1 cellular context compared by ENCODE assay signal in genomic region chr17:15432807-15433547, GRCh38.
TF ChIP-seq lines count a peak whose summit lies in the region.

No MANE protein-coding gene starts in this region.

TF ChIP-seq in IMR-90, 13 proteins besides CTCF, POLR2A, EP300 and RAD21:
- TF ChIP-seq CEBPB (IDR thresholded peaks at IDR 0.05; ENCODE audit: low read depth, low read length) (peak; percentile 85), MXI1 (IDR thresholded peaks at IDR 0.05; ENCODE audit: borderline replicate concordance, low read depth, low read length) (peak; percentile 62; the same call in 1 of the 2 replicates), SMC3 (IDR thresholded peaks at IDR 0.05; ENCODE audit: low read depth, low read length) (no peak), MAZ (IDR thresholded peaks at IDR 0.05; ENCODE audit: borderline replicate concordance, low read depth, low read length) (no peak), RFX5 (IDR thresholded peaks at IDR 0.05; ENCODE audit: low read depth, low read length) (no peak), FOS (IDR thresholded peaks at IDR 0.05; ENCODE audit: low read depth, low read length) (peak; percentile 67), CHD1 (IDR thresholded peaks at IDR 0.05; ENCODE audit: low read depth, low read length) (no peak), ELK1 (IDR thresholded peaks at IDR 0.05; ENCODE audit: borderline replicate concordance, low read depth, low read length) (no peak), BHLHE40 (IDR thresholded peaks at IDR 0.05; ENCODE audit: low read depth, low read length) (peak; percentile 60), RCOR1 (IDR thresholded peaks at IDR 0.05; ENCODE audit: insufficient replicate concordance, low read length) (peak; percentile 75)
